ENCODE assay signal across 8 cellular contexts in the genomic region with DNA sequence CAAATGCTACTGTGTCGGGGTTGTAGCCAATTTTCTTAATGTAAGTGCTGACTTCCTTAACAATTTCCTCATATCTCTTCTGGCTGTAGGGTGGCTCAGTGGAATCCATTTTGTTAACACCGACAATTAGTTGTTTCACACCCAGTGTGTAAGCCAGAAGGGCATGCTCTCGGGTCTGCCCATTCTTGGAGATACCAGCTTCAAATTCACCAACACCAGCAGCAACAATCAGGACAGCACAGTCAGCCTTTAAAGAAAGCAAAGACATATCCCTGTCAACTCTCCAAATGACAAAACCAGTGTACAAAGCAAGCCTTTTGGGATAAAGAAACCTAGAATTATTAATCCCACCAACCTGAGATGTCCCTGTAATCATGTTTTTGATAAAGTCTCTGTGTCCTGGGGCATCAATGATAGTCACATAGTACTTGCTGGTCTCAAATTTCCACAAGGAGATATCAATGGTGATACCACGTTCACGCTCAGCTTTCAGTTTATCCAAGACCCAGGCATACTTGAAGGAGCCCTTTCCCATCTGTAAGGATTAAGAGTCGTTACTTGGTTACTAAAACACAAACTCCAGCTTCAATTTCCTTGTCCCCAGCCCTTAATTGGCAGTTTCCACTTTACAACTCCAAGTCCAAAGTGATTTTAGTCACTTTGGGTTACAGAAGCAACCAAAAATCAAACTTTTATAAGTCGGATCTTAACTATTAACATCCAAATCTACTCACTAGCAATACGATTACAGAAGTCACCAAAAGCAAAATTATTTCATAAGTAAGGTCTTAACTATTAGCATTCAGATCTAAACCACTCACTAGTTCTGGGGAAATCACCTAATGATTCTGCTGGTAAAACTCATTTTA. TPM values are rescaled to one million over a fixed set of nuclear protein-coding genes. Genes with fewer than 3 reads are reported as not detected.
A peak's percentile ranks its signal among the peaks of the same experiment; 100 is the strongest.
DNase-seq lines count a peak whose midpoint lies in the region; ATAC-seq and TF ChIP-seq lines count a peak whose summit lies in the region.
"Not testable (repeated sequence)": the region's sequence is repeated elsewhere in the genome, so short reads cannot be mapped to it uniquely, and the experiment has no call there.

No MANE protein-coding gene starts in this region.

- ATAC-seq in Panc1, result not testable (repeated sequence)

- TF ChIP-seq POLR2A in spleen (IDR thresholded peaks at IDR 0.05), result not testable (repeated sequence)

- H3K27me3 Mint-ChIP-seq in activated T-helper 2 cell treated with anti-CD3 and anti-CD28 coated beads, Interferon-gamma antibody, Interleukin-2, Interleukin-4, amounts not matched to agents 10 μg/mL and 5 μg/mL and 100 μg/mL, durations not matched to agents 14 hours and 24 hours and 36 hours (ENCODE audit: low read depth); dendritic cell treated with granulocyte-macrophage colony-stimulating factor and Interleukin-4, amounts not matched to agents 40 ng/mL and 50 ng/mL, for 4 days: not testable (repeated sequence)

- H3K27ac Mint-ChIP-seq in activated T-helper 2 cell treated with anti-CD3 and anti-CD28 coated beads, Interferon-gamma antibody, Interleukin-2, Interleukin-4, amounts not matched to agents 10 μg/mL and 5 μg/mL and 100 μg/mL, durations not matched to agents 14 hours and 24 hours and 36 hours, result peak overlapping the region; percentile 99
- peak overlapping the region; percentile 100 for H3K27ac Mint-ChIP-seq in dendritic cell treated with granulocyte-macrophage colony-stimulating factor and Interleukin-4, amounts not matched to agents 40 ng/mL and 50 ng/mL, for 4 days

- DNase-seq in AG10803 (ENCODE audit: low read depth); HAP-1 (ENCODE audit: low spot score in 2 of 2); Panc1 (ENCODE audit: low read depth, low spot score); activated T-helper 2 cell treated with anti-CD3 and anti-CD28 coated beads, Interferon-gamma antibody, Interleukin-2, Interleukin-4, amounts not matched to agents 10 μg/mL and 5 μg/mL and 100 μg/mL, durations not matched to agents 14 hours and 24 hours and 36 hours (ENCODE audit: low spot score); right atrium auricular region (ENCODE audit: low spot score); spleen: not testable (repeated sequence)
- peak; percentile 18 for DNase-seq in myocyte (ENCODE audit: low read depth)

- intact Hi-C loops in Panc1 (cut with micrococcal nuclease; ENCODE audit: unreplicated experiment); activated T-helper 2 cell treated with anti-CD3 and anti-CD28 coated beads, Interferon-gamma antibody, Interleukin-2, Interleukin-4, amounts not matched to agents 10 μg/mL and 5 μg/mL and 100 μg/mL, durations not matched to agents 14 hours and 24 hours and 36 hours (cut with micrococcal nuclease); dendritic cell treated with granulocyte-macrophage colony-stimulating factor and Interleukin-4, amounts not matched to agents 40 ng/mL and 50 ng/mL, for 4 days (cut with micrococcal nuclease): not testable (repeated sequence)
- intact Hi-C loops in spleen (cut with DNase I; ENCODE audit: low total_unique reads), result loop anchor here (10.0 kb wide), 1 partner anchor 54 kb away; the partner anchor contains the start of gene MTO1

- H3K4me1 Mint-ChIP-seq in activated T-helper 2 cell treated with anti-CD3 and anti-CD28 coated beads, Interferon-gamma antibody, Interleukin-2, Interleukin-4, amounts not matched to agents 10 μg/mL and 5 μg/mL and 100 μg/mL, durations not matched to agents 14 hours and 24 hours and 36 hours (ENCODE audit: low read depth), result peaks cover 40% of the 10 kb centered on the region
- H3K4me1 Mint-ChIP-seq in dendritic cell treated with granulocyte-macrophage colony-stimulating factor and Interleukin-4, amounts not matched to agents 40 ng/mL and 50 ng/mL, for 4 days (ENCODE audit: low read depth), result peaks cover 49% of the 10 kb centered on the region

- POLR2A ChIA-PET in Panc1 (lab: Charles Lee), result interaction anchor here (0.5 to 2.7 kb wide), 6 partner anchors 20 to 134 kb away, joined by 3 to 31 read pairs (median 12); partner anchors contain the start of gene SLC17A5

- WGBS in spleen, 5 donors, result 8 to 15% (median 8%) methylated on average over 6 to 8 of the region's 8 CpGs

- H3K4me1 ChIP-seq in HAP-1 (peaks cover 31% of the 10 kb centered on the region), Panc1 (ENCODE audit: control insufficient read depth, insufficient read depth, low read length) (peaks cover 42% of the 10 kb centered on the region), right atrium auricular region (peaks cover 0 to 62% of the 10 kb centered on the region in 2 donors), spleen (peaks cover 50 to 81% (median 73%) of the 10 kb centered on the region in 6 donors)

- H3K36me3 ChIP-seq in HAP-1 (replicated peaks) (peaks cover 62% of the 10 kb centered on the region), Panc1 (ENCODE audit: control insufficient read depth, insufficient read depth, low read length) (peaks cover 38% of the 10 kb centered on the region), right atrium auricular region (peaks cover 63% of the 10 kb centered on the region), spleen (peaks cover 0 to 61% (median 44%) of the 10 kb centered on the region in 6 donors)

- peak overlapping the region; percentile 98 for H3K27ac ChIP-seq in Panc1 (ENCODE audit: low read length)
- peak overlapping the region; percentile 98 to 99 for H3K27ac ChIP-seq in right atrium auricular region
- H3K27ac ChIP-seq in spleen, result peak overlapping the region; percentile 97 to 100 (median 98)

- peaks cover 69% of the 10 kb centered on the region for H3K36me3 Mint-ChIP-seq in activated T-helper 2 cell treated with anti-CD3 and anti-CD28 coated beads, Interferon-gamma antibody, Interleukin-2, Interleukin-4, amounts not matched to agents 10 μg/mL and 5 μg/mL and 100 μg/mL, durations not matched to agents 14 hours and 24 hours and 36 hours (ENCODE audit: low read depth)
- H3K36me3 Mint-ChIP-seq in dendritic cell treated with granulocyte-macrophage colony-stimulating factor and Interleukin-4, amounts not matched to agents 40 ng/mL and 50 ng/mL, for 4 days (ENCODE audit: low read depth), result peaks cover 74% of the 10 kb centered on the region

- peak overlapping the region; percentile 98 for H3K4me3 Mint-ChIP-seq in activated T-helper 2 cell treated with anti-CD3 and anti-CD28 coated beads, Interferon-gamma antibody, Interleukin-2, Interleukin-4, amounts not matched to agents 10 μg/mL and 5 μg/mL and 100 μg/mL, durations not matched to agents 14 hours and 24 hours and 36 hours (ENCODE audit: low read depth)
- peak overlapping the region; percentile 99 for H3K4me3 Mint-ChIP-seq in dendritic cell treated with granulocyte-macrophage colony-stimulating factor and Interleukin-4, amounts not matched to agents 40 ng/mL and 50 ng/mL, for 4 days

- in situ Hi-C loops in HAP-1 (cut with MboI; ENCODE audit: low sequenced_read_pairs); Panc1 (cut with HindIII; ENCODE audit: low pct_unique_long_range_greater_than_20kb, low sequenced_read_pairs): not testable (repeated sequence)

- H3K27me3 ChIP-seq in HAP-1 (ENCODE audit: low read depth); Panc1 (ENCODE audit: control insufficient read depth, insufficient read depth, low read length); right atrium auricular region; spleen (replicated peaks in 1 of 7): not testable (repeated sequence)

- CTCF ChIA-PET in Panc1 (lab: Charles Lee), result not testable (repeated sequence)

- not testable (repeated sequence) for H3K9me3 Mint-ChIP-seq in activated T-helper 2 cell treated with anti-CD3 and anti-CD28 coated beads, Interferon-gamma antibody, Interleukin-2, Interleukin-4, amounts not matched to agents 10 μg/mL and 5 μg/mL and 100 μg/mL, durations not matched to agents 14 hours and 24 hours and 36 hours; dendritic cell treated with granulocyte-macrophage colony-stimulating factor and Interleukin-4, amounts not matched to agents 40 ng/mL and 50 ng/mL, for 4 days

- not testable (repeated sequence) for TF ChIP-seq CTCF in AG10803 (conservative IDR thresholded peaks at IDR 0.05; ENCODE audit: low read length); Panc1 (IDR thresholded peaks at IDR 0.05); right atrium auricular region (IDR thresholded peaks at IDR 0.05); spleen (IDR thresholded peaks at IDR 0.05 in 8 of 11, conservative IDR thresholded peaks at IDR 0.05 in 3 of 11)

- H3K4me3 ChIP-seq in AG10803 (ENCODE audit: low read length), result peak overlapping the region; percentile 99
- peak overlapping the region; percentile 99 for H3K4me3 ChIP-seq in HAP-1
- peak overlapping the region; percentile 86 to 91 for H3K4me3 ChIP-seq in Panc1 (ENCODE audit: low read depth in 2 of 2, low read length in 2 of 2)
- H3K4me3 ChIP-seq in right atrium auricular region, result peak overlapping the region; percentile 83 to 98
- H3K4me3 ChIP-seq in spleen, result peak overlapping the region; percentile 70 to 94 (median 80)

- not testable (repeated sequence) for H3K9me3 ChIP-seq in HAP-1; Panc1 (ENCODE audit: control insufficient read depth, insufficient read depth, low read depth, low read length); right atrium auricular region; spleen

- TSS peak; percentile 79 for BruUV-seq in Panc1 (replicated peaks; lab: Mats Ljungman, UMichigan)

RNA-seq across cellular contexts. Expression of gene EEF1A1, which starts 1.6 kb away (rescaled TPM):
- total RNA-seq in Panc1 (2021; ENCODE audit: unreplicated experiment) (10,069 TPM), right atrium auricular region (1,000 to 10,000 TPM; 4,165 to 5,616 TPM), myocyte (10,850 and 11,113 TPM in 2 replicates), spleen (over 10,000 TPM in 1 of 7 donors, 1,000 to 10,000 TPM in 6; 7,486 to 10,079 (median 8,893) TPM)
- polyA plus RNA-seq in Panc1 (2012; ENCODE audit: insufficient read length), result 8,925 TPM
- 11,266 and 11,402 TPM in 2 replicates for total RNA-seq in activated T-helper 2 cell treated with anti-CD3 and anti-CD28 coated beads, Interferon-gamma antibody, Interleukin-2, Interleukin-4, amounts not matched to agents 10 μg/mL and 5 μg/mL and 100 μg/mL, durations not matched to agents 14 hours and 24 hours and 36 hours
- 8,079 TPM for polyA plus RNA-seq in myocyte (2012)
- over 10,000 TPM; 12,419 to 13,640 (median 12,484) TPM for polyA plus RNA-seq in spleen

RNA-seq across cellular contexts. Expression of gene MTO1, which starts 57.7 kb away (rescaled TPM):
- total RNA-seq in Panc1 (2021; ENCODE audit: unreplicated experiment) (57.9 TPM), right atrium auricular region (10 to 100 TPM; 16.1 to 22.6 TPM), myocyte (19.8 and 26.0 TPM in 2 replicates), spleen (10 to 100 TPM; 31.7 to 50.2 (median 45.3) TPM)
- 34.9 TPM for polyA plus RNA-seq in Panc1 (2012; ENCODE audit: insufficient read length)
- 27.9 and 32.1 TPM in 2 replicates for total RNA-seq in activated T-helper 2 cell treated with anti-CD3 and anti-CD28 coated beads, Interferon-gamma antibody, Interleukin-2, Interleukin-4, amounts not matched to agents 10 μg/mL and 5 μg/mL and 100 μg/mL, durations not matched to agents 14 hours and 24 hours and 36 hours
- 16.1 TPM for polyA plus RNA-seq in myocyte (2012)
- polyA plus RNA-seq in spleen, result 10 to 100 TPM; 17.8 to 26.4 (median 23.6) TPM
